ENCODE assay signal across 1 cellular context in the genomic region with DNA sequence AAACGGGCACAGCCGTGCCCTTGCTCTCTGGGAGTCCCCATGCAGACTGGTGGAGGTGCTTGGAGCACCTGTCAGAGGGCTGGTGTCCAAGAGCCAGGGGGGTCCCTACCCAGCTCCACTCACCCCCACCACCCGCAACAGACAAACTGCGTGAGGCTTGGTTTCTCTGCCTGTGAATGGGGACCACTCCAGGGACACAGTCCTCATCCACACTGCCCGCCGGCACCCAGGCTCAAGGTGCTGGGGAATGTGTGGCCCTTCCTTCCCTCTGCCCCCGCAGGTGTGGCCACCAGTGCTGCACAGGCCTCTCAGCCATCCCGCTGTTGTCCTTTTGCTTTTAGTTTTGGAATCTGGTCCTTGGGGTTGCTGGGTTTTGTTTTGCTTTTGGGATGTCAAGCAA.
TF ChIP-seq lines count a peak whose summit lies in the region.

No MANE protein-coding gene starts in this region.

TF ChIP-seq in GM23338, 12 proteins besides CTCF, POLR2A, EP300 and RAD21 (continued from another document):
- TF ChIP-seq, protein P1, sequence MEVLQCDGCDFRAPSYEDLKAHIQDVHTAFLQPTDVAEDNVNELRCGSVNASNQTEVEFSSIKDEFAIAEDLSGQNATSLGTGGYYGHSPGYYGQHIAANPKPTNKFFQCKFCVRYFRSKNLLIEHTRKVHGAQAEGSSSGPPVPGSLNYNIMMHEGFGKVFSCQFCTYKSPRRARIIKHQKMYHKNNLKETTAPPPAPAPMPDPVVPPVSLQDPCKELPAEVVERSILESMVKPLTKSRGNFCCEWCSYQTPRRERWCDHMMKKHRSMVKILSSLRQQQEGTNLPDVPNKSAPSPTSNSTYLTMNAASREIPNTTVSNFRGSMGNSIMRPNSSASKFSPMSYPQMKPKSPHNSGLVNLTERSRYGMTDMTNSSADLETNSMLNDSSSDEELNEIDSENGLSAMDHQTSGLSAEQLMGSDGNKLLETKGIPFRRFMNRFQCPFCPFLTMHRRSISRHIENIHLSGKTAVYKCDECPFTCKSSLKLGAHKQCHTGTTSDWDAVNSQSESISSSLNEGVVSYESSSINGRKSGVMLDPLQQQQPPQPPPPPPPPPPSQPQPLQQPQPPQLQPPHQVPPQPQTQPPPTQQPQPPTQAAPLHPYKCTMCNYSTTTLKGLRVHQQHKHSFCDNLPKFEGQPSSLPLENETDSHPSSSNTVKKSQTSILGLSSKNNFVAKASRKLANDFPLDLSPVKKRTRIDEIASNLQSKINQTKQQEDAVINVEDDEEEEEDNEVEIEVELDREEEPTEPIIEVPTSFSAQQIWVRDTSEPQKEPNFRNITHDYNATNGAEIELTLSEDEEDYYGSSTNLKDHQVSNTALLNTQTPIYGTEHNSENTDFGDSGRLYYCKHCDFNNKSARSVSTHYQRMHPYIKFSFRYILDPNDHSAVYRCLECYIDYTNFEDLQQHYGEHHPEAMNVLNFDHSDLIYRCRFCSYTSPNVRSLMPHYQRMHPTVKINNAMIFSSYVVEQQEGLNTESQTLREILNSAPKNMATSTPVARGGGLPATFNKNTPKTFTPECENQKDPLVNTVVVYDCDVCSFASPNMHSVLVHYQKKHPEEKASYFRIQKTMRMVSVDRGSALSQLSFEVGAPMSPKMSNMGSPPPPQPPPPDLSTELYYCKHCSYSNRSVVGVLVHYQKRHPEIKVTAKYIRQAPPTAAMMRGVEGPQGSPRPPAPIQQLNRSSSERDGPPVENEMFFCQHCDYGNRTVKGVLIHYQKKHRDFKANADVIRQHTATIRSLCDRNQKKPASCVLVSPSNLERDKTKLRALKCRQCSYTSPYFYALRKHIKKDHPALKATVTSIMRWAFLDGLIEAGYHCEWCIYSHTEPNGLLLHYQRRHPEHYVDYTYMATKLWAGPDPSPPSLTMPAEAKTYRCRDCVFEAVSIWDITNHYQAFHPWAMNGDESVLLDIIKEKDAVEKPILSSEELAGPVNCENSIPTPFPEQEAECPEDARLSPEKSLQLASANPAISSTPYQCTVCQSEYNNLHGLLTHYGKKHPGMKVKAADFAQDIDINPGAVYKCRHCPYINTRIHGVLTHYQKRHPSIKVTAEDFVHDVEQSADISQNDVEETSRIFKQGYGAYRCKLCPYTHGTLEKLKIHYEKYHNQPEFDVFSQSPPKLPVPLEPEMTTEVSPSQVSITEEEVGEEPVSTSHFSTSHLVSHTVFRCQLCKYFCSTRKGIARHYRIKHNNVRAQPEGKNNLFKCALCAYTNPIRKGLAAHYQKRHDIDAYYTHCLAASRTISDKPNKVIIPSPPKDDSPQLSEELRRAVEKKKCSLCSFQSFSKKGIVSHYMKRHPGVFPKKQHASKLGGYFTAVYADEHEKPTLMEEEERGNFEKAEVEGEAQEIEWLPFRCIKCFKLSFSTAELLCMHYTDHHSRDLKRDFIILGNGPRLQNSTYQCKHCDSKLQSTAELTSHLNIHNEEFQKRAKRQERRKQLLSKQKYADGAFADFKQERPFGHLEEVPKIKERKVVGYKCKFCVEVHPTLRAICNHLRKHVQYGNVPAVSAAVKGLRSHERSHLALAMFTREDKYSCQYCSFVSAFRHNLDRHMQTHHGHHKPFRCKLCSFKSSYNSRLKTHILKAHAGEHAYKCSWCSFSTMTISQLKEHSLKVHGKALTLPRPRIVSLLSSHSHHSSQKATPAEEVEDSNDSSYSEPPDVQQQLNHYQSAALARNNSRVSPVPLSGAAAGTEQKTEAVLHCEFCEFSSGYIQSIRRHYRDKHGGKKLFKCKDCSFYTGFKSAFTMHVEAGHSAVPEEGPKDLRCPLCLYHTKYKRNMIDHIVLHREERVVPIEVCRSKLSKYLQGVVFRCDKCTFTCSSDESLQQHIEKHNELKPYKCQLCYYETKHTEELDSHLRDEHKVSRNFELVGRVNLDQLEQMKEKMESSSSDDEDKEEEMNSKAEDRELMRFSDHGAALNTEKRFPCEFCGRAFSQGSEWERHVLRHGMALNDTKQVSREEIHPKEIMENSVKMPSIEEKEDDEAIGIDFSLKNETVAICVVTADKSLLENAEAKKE (CRISPR knock-in tag; IDR thresholded peaks at IDR 0.05): no peak
- TF ChIP-seq, protein P2, sequence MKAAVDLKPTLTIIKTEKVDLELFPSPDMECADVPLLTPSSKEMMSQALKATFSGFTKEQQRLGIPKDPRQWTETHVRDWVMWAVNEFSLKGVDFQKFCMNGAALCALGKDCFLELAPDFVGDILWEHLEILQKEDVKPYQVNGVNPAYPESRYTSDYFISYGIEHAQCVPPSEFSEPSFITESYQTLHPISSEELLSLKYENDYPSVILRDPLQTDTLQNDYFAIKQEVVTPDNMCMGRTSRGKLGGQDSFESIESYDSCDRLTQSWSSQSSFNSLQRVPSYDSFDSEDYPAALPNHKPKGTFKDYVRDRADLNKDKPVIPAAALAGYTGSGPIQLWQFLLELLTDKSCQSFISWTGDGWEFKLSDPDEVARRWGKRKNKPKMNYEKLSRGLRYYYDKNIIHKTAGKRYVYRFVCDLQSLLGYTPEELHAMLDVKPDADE (IDR thresholded peaks at IDR 0.05): no peak
- no peak for TF ChIP-seq EZH2 (IDR thresholded peaks at IDR 0.05; ENCODE audit: low read depth, unreplicated experiment)
- TF ChIP-seq NANOG (IDR thresholded peaks at IDR 0.05; ENCODE audit: borderline replicate concordance): no peak
